Comparison of ENCODE assay signal across 23 cellular contexts in the genomic region with DNA sequence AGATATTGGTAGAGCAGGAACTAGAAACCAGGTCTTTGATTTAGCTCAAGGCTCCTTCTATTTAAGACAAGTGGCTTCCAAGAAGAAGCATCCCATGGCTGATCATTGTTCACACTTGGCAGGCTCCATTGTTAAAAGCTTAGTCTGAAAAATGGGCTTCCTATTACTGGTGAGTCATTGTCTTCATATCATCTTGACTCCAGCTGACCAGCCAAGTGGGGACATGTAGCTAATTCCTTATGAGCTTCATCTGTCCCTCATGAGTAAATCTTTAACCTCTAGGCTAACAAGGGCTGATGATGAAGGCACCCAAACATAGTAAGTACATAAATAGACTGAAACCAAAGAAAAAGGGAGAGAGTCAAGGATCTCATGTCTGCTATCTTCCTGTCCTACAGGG.
"Had no signal": no experiment of that assay in that cellular context is flagged by ENCODE, and none has a peak within 500 bp of the region (broad histone marks: within the 10 kb centered on the region; RNA-seq: fewer than 3 reads in every experiment).

No MANE protein-coding gene starts in this region.

- DNase-seq: activated CD4-positive, alpha-beta T cell treated with anti-CD3 and anti-CD28 coated beads for 36 hours; activated CD4-positive, CD25-positive, alpha-beta regulatory T cell; activated effector memory CD4-positive, alpha-beta T cell treated with Interleukin-2 at 50 U/mL for 16 hours; activated naive CD4-positive, alpha-beta T cell treated with Interleukin-2 at 50 U/mL for 16 hours; activated T-cell treated with anti-CD3 and anti-CD28 coated beads for 4 hours; anterior cingulate cortex; body of pancreas; dorsolateral prefrontal cortex; effector memory CD8-positive, alpha-beta T cell; foreskin melanocyte; glutamatergic neuron; islet precursor cell; right cardiac atrium; spleen; stimulated activated naive CD4-positive, alpha-beta T cell; T-cell; tibial artery; upper lobe of right lung had no signal

- H3K27ac ChIP-seq: body of pancreas, coronary artery, dorsolateral prefrontal cortex, esophagus muscularis mucosa, spleen, suprapubic skin, tibial artery, upper lobe of right lung had no signal

- H3K4me1 ChIP-seq: body of pancreas, esophagus muscularis mucosa, spleen, tibial artery, upper lobe of right lung had no signal

- FAIRE-seq: endothelial cell of umbilical vein had no signal

- H3K4me3 ChIP-seq: body of pancreas, coronary artery, dorsolateral prefrontal cortex, esophagus muscularis mucosa, spleen, suprapubic skin, tibial artery, upper lobe of right lung had no signal

- ATAC-seq: activated CD4-positive, alpha-beta T cell treated with anti-CD3 and anti-CD28 coated beads for 36 hours; body of pancreas; effector memory CD8-positive, alpha-beta T cell; natural killer cell treated with Interleukin-12 subunit alpha and Interleukin-12 subunit beta and Interleukin-15 and Interleukin-18, amount 100 ng/mL, for 72 hours; right cardiac atrium; T-cell; upper lobe of right lung had no signal

- H3K9me3 ChIP-seq: body of pancreas, esophagus muscularis mucosa, spleen, suprapubic skin, tibial artery, upper lobe of right lung had no signal
